In the genomic region with DNA sequence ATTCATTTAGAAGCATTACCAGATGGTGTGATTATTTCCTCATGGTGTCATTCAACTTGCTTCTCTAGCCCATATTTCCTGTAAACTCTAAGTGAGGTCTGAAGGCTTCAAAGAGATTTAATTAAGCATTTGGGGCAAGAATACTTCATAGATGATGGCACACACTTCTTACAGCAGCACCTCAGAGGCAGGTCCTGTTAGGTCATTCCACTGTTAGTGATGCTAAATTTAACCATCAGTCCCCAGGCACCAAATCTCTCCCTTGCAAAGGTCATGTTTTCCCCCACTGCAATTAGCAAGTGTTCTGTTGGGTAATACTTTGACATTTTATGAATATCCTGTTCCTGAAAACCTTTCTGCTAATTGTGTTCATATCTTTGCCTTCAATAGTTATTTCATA, we compare ENCODE assay signal across 12 cellular contexts.
"Had no signal": no experiment of that assay in that cellular context is flagged by ENCODE, and none has a peak within 500 bp of the region (broad histone marks: within the 10 kb centered on the region; RNA-seq: fewer than 3 reads in every experiment).

No MANE protein-coding gene starts in this region.

- H3K9me3 Mint-ChIP-seq: naive thymus-derived CD4-positive, alpha-beta T cell had no signal

- H3K4me3 Mint-ChIP-seq: naive thymus-derived CD4-positive, alpha-beta T cell had no signal

- H3K27me3 ChIP-seq: suprapubic skin, upper lobe of left lung had no signal

- H3K27me3 Mint-ChIP-seq: naive thymus-derived CD4-positive, alpha-beta T cell had no signal

- H3K4me3 ChIP-seq: psoas muscle, suprapubic skin, upper lobe of left lung had no signal

- H3K9me3 ChIP-seq: psoas muscle, suprapubic skin, upper lobe of left lung had no signal

- ATAC-seq: esophagus mucosa; naive thymus-derived CD4-positive, alpha-beta T cell; stimulated activated naive CD8-positive, alpha-beta T cell treated with anti-CD3 and anti-CD28 coated beads, Interleukin-15, Interleukin-2, amounts not matched to agents 100 U/mL and 50 U/mL, for 24 hours had no signal

- H3K27ac ChIP-seq: psoas muscle, suprapubic skin, upper lobe of left lung, VCaP had no signal

- H3K27ac Mint-ChIP-seq: naive thymus-derived CD4-positive, alpha-beta T cell had no signal

- DNase-seq: activated CD4-positive, alpha-beta T cell treated with anti-CD3 and anti-CD28 coated beads for 4 hours; activated naive CD4-positive, alpha-beta T cell treated with anti-CD3 and anti-CD28 coated beads, Interleukin-2, amount 50 U/mL, for 16 hours; naive thymus-derived CD4-positive, alpha-beta T cell; occipital lobe; psoas muscle; stimulated activated CD4-positive, alpha-beta T cell treated with anti-CD3 and anti-CD28 coated beads, Interleukin-2, amount 100 ng/mL, for 48 hours; stimulated activated naive CD8-positive, alpha-beta T cell treated with anti-CD3 and anti-CD28 coated beads, Interleukin-15, Interleukin-2, amounts not matched to agents 100 U/mL and 50 U/mL, for 24 hours; T-helper 9 cell; upper lobe of left lung had no signal

- H3K4me1 ChIP-seq: psoas muscle had no signal
